In the genomic region with DNA sequence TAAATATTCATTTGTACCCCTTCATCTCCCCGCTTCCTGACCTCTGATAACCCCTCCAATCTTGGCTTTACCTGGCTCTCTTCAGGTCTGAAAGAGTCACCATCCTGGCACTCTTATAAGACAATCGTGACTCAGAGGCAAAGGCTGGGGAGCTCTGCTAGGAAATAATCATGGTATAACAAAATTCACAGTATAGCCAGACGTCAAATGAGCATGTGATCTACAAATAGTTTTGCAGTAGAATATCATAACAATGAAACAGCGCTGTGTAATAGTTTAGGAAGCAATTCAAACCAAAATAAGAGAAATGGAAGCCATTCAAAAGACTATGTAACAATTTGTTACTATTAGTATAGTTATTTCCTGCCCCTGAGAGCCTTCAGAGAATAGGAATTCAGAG, we compare ENCODE assay signal across 12 cellular contexts. TPM values are rescaled to one million over a fixed set of nuclear protein-coding genes. Genes with fewer than 3 reads are reported as not detected.
A peak's percentile ranks its signal among the peaks of the same experiment; 100 is the strongest.
DNase-seq lines count a peak whose midpoint lies in the region; ATAC-seq and TF ChIP-seq lines count a peak whose summit lies in the region.
"Had no signal": no experiment of that assay in that cellular context is flagged by ENCODE, and none has a peak within 500 bp of the region (broad histone marks: within the 10 kb centered on the region; RNA-seq: fewer than 3 reads in every experiment).

No MANE protein-coding gene starts in this region.

- no peak overlapping the region for H3K4me3 Mint-ChIP-seq in activated T-helper 1 cell treated with anti-CD3 and anti-CD28 coated beads, Interleukin-12 subunit alpha, Interleukin-12 subunit beta, Interleukin-2, Interleukin-4 antibody, amounts not matched to agents 30 ng/mL and 10 ng/mL and 1 ng/mL, durations not matched to agents 14 hours and 24 hours and 36 hours

- no peaks in the 10 kb centered on the region for H3K36me3 ChIP-seq in brain microvascular endothelial cell (replicated peaks)
- no peaks in the 10 kb centered on the region for H3K36me3 ChIP-seq in lower lobe of right lung

- in situ Hi-C loops in brain microvascular endothelial cell (cut with HindIII; ENCODE audit: low pct_ligation_motif_present, low sequenced_read_pairs): no loop called here

- no peaks in the 10 kb centered on the region for H3K9me3 Mint-ChIP-seq in activated T-helper 1 cell treated with anti-CD3 and anti-CD28 coated beads, Interleukin-12 subunit alpha, Interleukin-12 subunit beta, Interleukin-2, Interleukin-4 antibody, amounts not matched to agents 30 ng/mL and 10 ng/mL and 1 ng/mL, durations not matched to agents 14 hours and 24 hours and 36 hours

- no peak overlapping the region for H3K27ac Mint-ChIP-seq in activated T-helper 1 cell treated with anti-CD3 and anti-CD28 coated beads, Interleukin-12 subunit alpha, Interleukin-12 subunit beta, Interleukin-2, Interleukin-4 antibody, amounts not matched to agents 30 ng/mL and 10 ng/mL and 1 ng/mL, durations not matched to agents 14 hours and 24 hours and 36 hours

- intact Hi-C loops in lower lobe of right lung (cut with DNase I): no loop called here
- intact Hi-C loops in activated T-helper 1 cell treated with anti-CD3 and anti-CD28 coated beads, Interleukin-12 subunit alpha, Interleukin-12 subunit beta, Interleukin-2, Interleukin-4 antibody, amounts not matched to agents 30 ng/mL and 10 ng/mL and 1 ng/mL, durations not matched to agents 14 hours and 24 hours and 36 hours (cut with micrococcal nuclease): no loop called here

- H3K27me3 Mint-ChIP-seq in activated T-helper 1 cell treated with anti-CD3 and anti-CD28 coated beads, Interleukin-12 subunit alpha, Interleukin-12 subunit beta, Interleukin-2, Interleukin-4 antibody, amounts not matched to agents 30 ng/mL and 10 ng/mL and 1 ng/mL, durations not matched to agents 14 hours and 24 hours and 36 hours (ENCODE audit: insufficient read depth): peaks cover 3% of the 10 kb centered on the region

- H3K4me1 Mint-ChIP-seq in activated T-helper 1 cell treated with anti-CD3 and anti-CD28 coated beads, Interleukin-12 subunit alpha, Interleukin-12 subunit beta, Interleukin-2, Interleukin-4 antibody, amounts not matched to agents 30 ng/mL and 10 ng/mL and 1 ng/mL, durations not matched to agents 14 hours and 24 hours and 36 hours (ENCODE audit: low read depth): peaks cover 5% of the 10 kb centered on the region

- H3K36me3 Mint-ChIP-seq in activated T-helper 1 cell treated with anti-CD3 and anti-CD28 coated beads, Interleukin-12 subunit alpha, Interleukin-12 subunit beta, Interleukin-2, Interleukin-4 antibody, amounts not matched to agents 30 ng/mL and 10 ng/mL and 1 ng/mL, durations not matched to agents 14 hours and 24 hours and 36 hours (ENCODE audit: low read depth): no peaks in the 10 kb centered on the region

- H3K27ac ChIP-seq in brain microvascular endothelial cell: peak overlapping the region; percentile 82
- H3K27ac ChIP-seq in lower lobe of right lung: no peak overlapping the region

- no peak for TF ChIP-seq CTCF in brain microvascular endothelial cell (IDR thresholded peaks at IDR 0.05; ENCODE audit: low read depth, low read length, missing control alignments)
- no peak for TF ChIP-seq CTCF in lower lobe of right lung (IDR thresholded peaks at IDR 0.05)

- H3K4me3 ChIP-seq in brain microvascular endothelial cell (ENCODE audit: low read depth, low read length): no peak overlapping the region
- H3K4me3 ChIP-seq in lower lobe of right lung: peak overlapping the region; percentile 25

- peak in 1 of 2 donors; percentile 31 for ATAC-seq in lower lobe of right lung

- DNase-seq in AG20443 (ENCODE audit: low spot score): peak; percentile 46
- DNase-seq in HPDE6-E6E7 (ENCODE audit: extremely low spot score): peak; percentile 2
- DNase-seq in brain microvascular endothelial cell: peak; percentile 88
- no peak for DNase-seq in lower lobe of right lung
- DNase-seq in NCI-H82 (lab: John Stamatoyannopoulos, UW): no peak
- DNase-seq in islet precursor cell: no peak
- DNase-seq in activated T-helper 1 cell treated with anti-CD3 and anti-CD28 coated beads, Interleukin-12 subunit alpha, Interleukin-12 subunit beta, Interleukin-2, Interleukin-4 antibody, amounts not matched to agents 30 ng/mL and 10 ng/mL and 1 ng/mL, durations not matched to agents 14 hours and 24 hours and 36 hours (ENCODE audit: low spot score): no peak
- DNase-seq in inferior parietal cortex (ENCODE audit: extremely low spot score): no peak
- DNase-seq: cerebellar nuclear complex; NCI-H1417 treated with DMSO at 0.1 percent for 48 hours; NK-92 treated with Interleukin-12 subunit alpha and Interleukin-12 subunit beta, amount 100 ng/mL, for 24 hours; SW 1271 had no signal

- H3K27me3 ChIP-seq in brain microvascular endothelial cell (replicated peaks) (no peaks in the 10 kb centered on the region), lower lobe of right lung (ENCODE audit: low read depth) (no peaks in the 10 kb centered on the region)

- peaks cover 9% of the 10 kb centered on the region for H3K4me1 ChIP-seq in lower lobe of right lung

- H3K9me3 ChIP-seq in lower lobe of right lung: no peaks in the 10 kb centered on the region

RNA-seq across cellular contexts. Expression of a gene that starts 34.2 kb away (rescaled TPM):
- total RNA-seq in lower lobe of right lung: not detected
- not detected in 2 replicates for total RNA-seq in activated T-helper 1 cell treated with anti-CD3 and anti-CD28 coated beads, Interleukin-12 subunit alpha, Interleukin-12 subunit beta, Interleukin-2, Interleukin-4 antibody, amounts not matched to agents 30 ng/mL and 10 ng/mL and 1 ng/mL, durations not matched to agents 14 hours and 24 hours and 36 hours

Comparison
In these comparisons a context has a peak if more than half of its experiments do, and no peak if none do; other contexts are left out.
1. DNase-seq: peak in AG20443 (single experiment), HPDE6-E6E7 (single experiment) and brain microvascular endothelial cell (single experiment); none in lower lobe of right lung (single experiment), NCI-H82 (single experiment), islet precursor cell (single experiment), activated T-helper 1 cell treated with anti-CD3 and anti-CD28 coated beads, Interleukin-12 subunit alpha, Interleukin-12 subunit beta, Interleukin-2, Interleukin-4 antibody, amounts not matched to agents 30 ng/mL and 10 ng/mL and 1 ng/mL, durations not matched to agents 14 hours and 24 hours and 36 hours (single experiment) and inferior parietal cortex (single experiment).